ENCODE assay signal across 12 cellular contexts in genomic region chr17:63907161-63907778, GRCh38. TPM values are rescaled to one million over a fixed set of nuclear protein-coding genes. Genes with fewer than 3 reads are reported as not detected.
DNase-seq lines count a peak whose midpoint lies in the region; ATAC-seq, FAIRE-seq and TF ChIP-seq lines count a peak whose summit lies in the region.
"Not testable (repeated sequence)": the region's sequence is repeated elsewhere in the genome, so short reads cannot be mapped to it uniquely, and the experiment has no call there.
"Had no signal": no experiment of that assay in that cellular context is flagged by ENCODE, and none has a peak within 500 bp of the region (broad histone marks: within the 10 kb centered on the region; RNA-seq: fewer than 3 reads in every experiment).

No MANE protein-coding gene starts in this region.

- FAIRE-seq in D721Med (lab: Jason Lieb, UNC): not testable (repeated sequence)

- H3K27ac Mint-ChIP-seq in activated naive CD8-positive, alpha-beta T cell treated with anti-CD3 and anti-CD28 coated beads, Interleukin-2, amount 10 ng/mL, durations not matched to agents 7 days and 5 days; mesothelial cell of epicardium: not testable (repeated sequence)

- not testable (repeated sequence) for DNase-seq in D721Med (ENCODE audit: insufficient read length, low spot score); activated naive CD8-positive, alpha-beta T cell treated with anti-CD3 and anti-CD28 coated beads, Interleukin-2, amount 10 ng/mL, durations not matched to agents 7 days and 5 days; mesothelial cell of epicardium (ENCODE audit: low spot score in 2 of 2, unreplicated experiment in 2 of 2)
- peak; percentile 24 for DNase-seq in HCEC 1CT
- DNase-seq in NCI-H510A treated with DMSO at 0.1 percent for 48 hours (lab: John Stamatoyannopoulos, UW): peak; percentile 50
- DNase-seq in fibroblast of the aortic adventitia (ENCODE audit: low read depth): peak; percentile 23

- POLR2A ChIA-PET in activated naive CD8-positive, alpha-beta T cell treated with anti-CD3 and anti-CD28 coated beads, Interleukin-2, amount 10 ng/mL, durations not matched to agents 7 days and 5 days (lab: Charles Lee): not testable (repeated sequence)

- ATAC-seq in SK-N-SH treated with all-trans-retinoic acid at 6 μM for 48 hours: peak; percentile 83
- ATAC-seq in activated naive CD8-positive, alpha-beta T cell treated with anti-CD3 and anti-CD28 coated beads, Interleukin-2, amount 10 ng/mL, durations not matched to agents 7 days and 5 days (ENCODE audit: low read depth): peak; percentile 57

- TF ChIP-seq CTCF in D721Med (IDR thresholded peaks at IDR 0.05; ENCODE audit: insufficient read depth, missing control alignments) (peak; percentile 45), fibroblast of the aortic adventitia (IDR thresholded peaks at IDR 0.05; ENCODE audit: insufficient read depth, low read length) (peak; percentile 35), mesothelial cell of epicardium (IDR thresholded peaks at IDR 0.05; ENCODE audit: unreplicated experiment) (peak; percentile 19)

- not testable (repeated sequence) for H3K9me3 Mint-ChIP-seq in activated naive CD8-positive, alpha-beta T cell treated with anti-CD3 and anti-CD28 coated beads, Interleukin-2, amount 10 ng/mL, durations not matched to agents 7 days and 5 days; mesothelial cell of epicardium

- not testable (repeated sequence) for H3K4me1 Mint-ChIP-seq in activated naive CD8-positive, alpha-beta T cell treated with anti-CD3 and anti-CD28 coated beads, Interleukin-2, amount 10 ng/mL, durations not matched to agents 7 days and 5 days; mesothelial cell of epicardium

- H3K4me3 Mint-ChIP-seq in activated naive CD8-positive, alpha-beta T cell treated with anti-CD3 and anti-CD28 coated beads, Interleukin-2, amount 10 ng/mL, durations not matched to agents 7 days and 5 days; mesothelial cell of epicardium: not testable (repeated sequence)

- not testable (repeated sequence) for H3K27me3 Mint-ChIP-seq in activated naive CD8-positive, alpha-beta T cell treated with anti-CD3 and anti-CD28 coated beads, Interleukin-2, amount 10 ng/mL, durations not matched to agents 7 days and 5 days
- H3K27me3 Mint-ChIP-seq in mesothelial cell of epicardium (ENCODE audit: low read depth): peaks cover 44% of the 10 kb centered on the region

- H3K4me3 ChIP-seq in fibroblast of the aortic adventitia (ENCODE audit: low read depth, low read length): not testable (repeated sequence)

- not testable (repeated sequence) for H3K36me3 Mint-ChIP-seq in activated naive CD8-positive, alpha-beta T cell treated with anti-CD3 and anti-CD28 coated beads, Interleukin-2, amount 10 ng/mL, durations not matched to agents 7 days and 5 days; mesothelial cell of epicardium

RNA-seq across cellular contexts. Expression of gene CSHL1, which starts 3.8 kb away (rescaled TPM):
- total RNA-seq in activated naive CD8-positive, alpha-beta T cell treated with anti-CD3 and anti-CD28 coated beads, Interleukin-2, amount 10 ng/mL, durations not matched to agents 7 days and 5 days: not detected
- total RNA-seq in fibroblast of the aortic adventitia (ENCODE audit: low replicate concordance) (not detected in 2 replicates), mesothelial cell of epicardium (not detected in 3 replicates)
- total RNA-seq: activated CD4-positive, alpha-beta T cell treated with anti-CD3 and anti-CD28 coated beads, Interleukin-2, amount 10 ng/mL, durations not matched to agents 24 days and 14 days; astrocyte; heart left ventricle; left lobe of liver; suprapubic skin had no signal

RNA-seq across cellular contexts. Expression of gene CSH1, which starts 10.9 kb away (rescaled TPM):
- not detected for total RNA-seq in activated naive CD8-positive, alpha-beta T cell treated with anti-CD3 and anti-CD28 coated beads, Interleukin-2, amount 10 ng/mL, durations not matched to agents 7 days and 5 days
- not detected in 2 replicates for total RNA-seq in fibroblast of the aortic adventitia (ENCODE audit: low replicate concordance)
- 0.61 TPM in 1 of 3 replicates, not detected in the others for total RNA-seq in mesothelial cell of epicardium
- total RNA-seq: activated CD4-positive, alpha-beta T cell treated with anti-CD3 and anti-CD28 coated beads, Interleukin-2, amount 10 ng/mL, durations not matched to agents 24 days and 14 days; heart left ventricle; left lobe of liver; suprapubic skin had no signal

RNA-seq across cellular contexts. Expression of gene GH1, which starts 11.4 kb away (rescaled TPM):
- total RNA-seq in activated naive CD8-positive, alpha-beta T cell treated with anti-CD3 and anti-CD28 coated beads, Interleukin-2, amount 10 ng/mL, durations not matched to agents 7 days and 5 days: not detected
- total RNA-seq in fibroblast of the aortic adventitia (ENCODE audit: low replicate concordance) (not detected in 2 replicates), mesothelial cell of epicardium (not detected in 3 replicates)
- total RNA-seq: activated CD4-positive, alpha-beta T cell treated with anti-CD3 and anti-CD28 coated beads, Interleukin-2, amount 10 ng/mL, durations not matched to agents 24 days and 14 days; astrocyte; heart left ventricle; left lobe of liver; suprapubic skin had no signal

RNA-seq across cellular contexts. Expression of gene CD79B, which starts 24.9 kb away (rescaled TPM):
- 10 to 100 TPM; 17.0 to 19.6 TPM for total RNA-seq in activated naive CD8-positive, alpha-beta T cell treated with anti-CD3 and anti-CD28 coated beads, Interleukin-2, amount 10 ng/mL, durations not matched to agents 7 days and 5 days
- total RNA-seq in fibroblast of the aortic adventitia (ENCODE audit: low replicate concordance) (not detected in 2 replicates), mesothelial cell of epicardium (not detected in 3 replicates)

RNA-seq across cellular contexts. Expression of gene GH2, which starts 25.5 kb away (rescaled TPM):
- not detected for total RNA-seq in activated naive CD8-positive, alpha-beta T cell treated with anti-CD3 and anti-CD28 coated beads, Interleukin-2, amount 10 ng/mL, durations not matched to agents 7 days and 5 days
- total RNA-seq in fibroblast of the aortic adventitia (ENCODE audit: low replicate concordance) (not detected in 2 replicates), mesothelial cell of epicardium (not detected in 3 replicates)
- total RNA-seq: activated CD4-positive, alpha-beta T cell treated with anti-CD3 and anti-CD28 coated beads, Interleukin-2, amount 10 ng/mL, durations not matched to agents 24 days and 14 days; astrocyte; heart left ventricle; left lobe of liver; suprapubic skin had no signal
